In genomic region chr22:31230871-31231621, GRCh38 we compare ENCODE assay signal across 1 cellular context.
A peak's percentile ranks its signal among the peaks of the same experiment; 100 is the strongest.
TF ChIP-seq lines count a peak whose summit lies in the region.

No MANE protein-coding gene starts in this region.

TF ChIP-seq in HepG2, 621 proteins besides CTCF, POLR2A, EP300 and RAD21 (continued from another document and continues in another):
- TF ChIP-seq ZFP91 (CRISPR knock-in tag; IDR thresholded peaks at IDR 0.05; ENCODE audit: borderline replicate concordance), result no peak
- TF ChIP-seq ZNF101 (CRISPR knock-in tag; IDR thresholded peaks at IDR 0.05; ENCODE audit: borderline replicate concordance, low read depth), result no peak
- no peak for TF ChIP-seq CREB1 (IDR thresholded peaks at IDR 0.05)
- TF ChIP-seq CREB1 (CRISPR knock-in tag; IDR thresholded peaks at IDR 0.05), result peak; percentile 26; the same call in 1 of the 2 replicates
- no peak for TF ChIP-seq ZNF343 (CRISPR knock-in tag; IDR thresholded peaks at IDR 0.05)
- TF ChIP-seq ZNF773 (CRISPR knock-in tag; IDR thresholded peaks at IDR 0.05; ENCODE audit: borderline replicate concordance), result no peak
- 0 out of 2 replicates have a peak, but pooled peaks have one; percentile 9 for TF ChIP-seq ZMAT3 (CRISPR knock-in tag; conservative IDR thresholded peaks at IDR 0.05)
- TF ChIP-seq, protein P1, sequence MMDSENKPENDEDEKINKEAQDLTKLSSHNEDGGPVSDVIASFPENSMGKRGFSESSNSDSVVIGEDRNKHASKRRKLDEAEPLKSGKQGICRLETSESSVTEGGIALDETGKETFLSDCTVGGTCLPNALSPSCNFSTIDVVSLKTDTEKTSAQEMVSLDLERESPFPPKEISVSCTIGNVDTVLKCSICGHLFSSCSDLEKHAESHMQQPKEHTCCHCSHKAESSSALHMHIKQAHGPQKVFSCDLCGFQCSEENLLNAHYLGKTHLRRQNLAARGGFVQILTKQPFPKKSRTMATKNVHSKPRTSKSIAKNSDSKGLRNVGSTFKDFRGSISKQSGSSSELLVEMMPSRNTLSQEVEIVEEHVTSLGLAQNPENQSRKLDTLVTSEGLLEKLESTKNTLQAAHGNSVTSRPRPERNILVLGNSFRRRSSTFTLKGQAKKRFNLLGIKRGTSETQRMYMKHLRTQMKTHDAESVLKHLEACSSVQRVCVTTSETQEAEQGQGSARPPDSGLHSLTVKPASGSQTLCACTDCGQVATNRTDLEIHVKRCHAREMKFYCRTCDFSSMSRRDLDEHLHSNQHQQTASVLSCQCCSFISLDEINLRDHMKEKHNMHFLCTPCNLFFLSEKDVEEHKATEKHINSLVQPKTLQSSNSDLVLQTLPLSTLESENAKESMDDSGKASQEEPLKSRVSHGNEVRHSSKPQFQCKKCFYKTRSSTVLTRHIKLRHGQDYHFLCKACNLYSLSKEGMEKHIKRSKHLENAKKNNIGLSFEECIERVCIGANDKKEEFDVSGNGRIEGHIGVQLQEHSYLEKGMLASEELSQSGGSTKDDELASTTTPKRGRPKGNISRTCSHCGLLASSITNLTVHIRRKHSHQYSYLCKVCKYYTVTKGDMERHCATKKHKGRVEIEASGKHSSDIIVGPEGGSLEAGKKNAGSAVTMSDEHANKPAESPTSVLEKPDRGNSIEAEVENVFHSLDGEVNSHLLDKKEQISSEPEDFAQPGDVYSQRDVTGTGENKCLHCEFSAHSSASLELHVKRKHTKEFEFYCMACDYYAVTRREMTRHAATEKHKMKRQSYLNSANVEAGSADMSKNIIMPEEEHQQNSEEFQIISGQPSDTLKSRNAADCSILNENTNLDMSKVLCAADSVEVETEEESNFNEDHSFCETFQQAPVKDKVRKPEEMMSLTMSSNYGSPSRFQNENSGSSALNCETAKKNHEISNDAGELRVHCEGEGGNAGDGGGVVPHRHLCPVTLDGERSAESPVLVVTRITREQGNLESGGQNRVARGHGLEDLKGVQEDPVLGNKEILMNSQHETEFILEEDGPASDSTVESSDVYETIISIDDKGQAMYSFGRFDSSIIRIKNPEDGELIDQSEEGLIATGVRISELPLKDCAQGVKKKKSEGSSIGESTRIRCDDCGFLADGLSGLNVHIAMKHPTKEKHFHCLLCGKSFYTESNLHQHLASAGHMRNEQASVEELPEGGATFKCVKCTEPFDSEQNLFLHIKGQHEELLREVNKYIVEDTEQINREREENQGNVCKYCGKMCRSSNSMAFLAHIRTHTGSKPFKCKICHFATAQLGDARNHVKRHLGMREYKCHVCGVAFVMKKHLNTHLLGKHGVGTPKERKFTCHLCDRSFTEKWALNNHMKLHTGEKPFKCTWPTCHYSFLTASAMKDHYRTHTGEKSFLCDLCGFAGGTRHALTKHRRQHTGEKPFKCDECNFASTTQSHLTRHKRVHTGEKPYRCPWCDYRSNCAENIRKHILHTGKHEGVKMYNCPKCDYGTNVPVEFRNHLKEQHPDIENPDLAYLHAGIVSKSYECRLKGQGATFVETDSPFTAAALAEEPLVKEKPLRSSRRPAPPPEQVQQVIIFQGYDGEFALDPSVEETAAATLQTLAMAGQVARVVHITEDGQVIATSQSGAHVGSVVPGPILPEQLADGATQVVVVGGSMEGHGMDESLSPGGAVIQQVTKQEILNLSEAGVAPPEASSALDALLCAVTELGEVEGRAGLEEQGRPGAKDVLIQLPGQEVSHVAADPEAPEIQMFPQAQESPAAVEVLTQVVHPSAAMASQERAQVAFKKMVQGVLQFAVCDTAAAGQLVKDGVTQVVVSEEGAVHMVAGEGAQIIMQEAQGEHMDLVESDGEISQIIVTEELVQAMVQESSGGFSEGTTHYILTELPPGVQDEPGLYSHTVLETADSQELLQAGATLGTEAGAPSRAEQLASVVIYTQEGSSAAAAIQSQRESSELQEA (CRISPR knock-in tag; IDR thresholded peaks at IDR 0.05; ENCODE audit: not compliant biosample characterization), result no peak
- no peak for TF ChIP-seq NR1H2 (CRISPR knock-in tag; IDR thresholded peaks at IDR 0.05; ENCODE audit: borderline replicate concordance, low read depth)
- TF ChIP-seq ZFP36 (IDR thresholded peaks at IDR 0.05; ENCODE audit: borderline replicate concordance, low read depth, low read length, partially characterized antibody), result no peak
- 0 out of 2 replicates have a peak, but pooled peaks have one; percentile 21 for TF ChIP-seq BHLHE40 (IDR thresholded peaks at IDR 0.05; ENCODE audit: low read length)
- TF ChIP-seq ZBTB49 (CRISPR knock-in tag; IDR thresholded peaks at IDR 0.05; ENCODE audit: borderline replicate concordance), result no peak
- no peak for TF ChIP-seq CERS6 (CRISPR knock-in tag; IDR thresholded peaks at IDR 0.05)
- peak; percentile 81; the same call in 1 of the 2 replicates for TF ChIP-seq ZSCAN9 (CRISPR knock-in tag; IDR thresholded peaks at IDR 0.05; ENCODE audit: borderline replicate concordance)
- no peak for TF ChIP-seq CHD2 (IDR thresholded peaks at IDR 0.05; ENCODE audit: low read depth, low read length)
- TF ChIP-seq, protein P2, sequence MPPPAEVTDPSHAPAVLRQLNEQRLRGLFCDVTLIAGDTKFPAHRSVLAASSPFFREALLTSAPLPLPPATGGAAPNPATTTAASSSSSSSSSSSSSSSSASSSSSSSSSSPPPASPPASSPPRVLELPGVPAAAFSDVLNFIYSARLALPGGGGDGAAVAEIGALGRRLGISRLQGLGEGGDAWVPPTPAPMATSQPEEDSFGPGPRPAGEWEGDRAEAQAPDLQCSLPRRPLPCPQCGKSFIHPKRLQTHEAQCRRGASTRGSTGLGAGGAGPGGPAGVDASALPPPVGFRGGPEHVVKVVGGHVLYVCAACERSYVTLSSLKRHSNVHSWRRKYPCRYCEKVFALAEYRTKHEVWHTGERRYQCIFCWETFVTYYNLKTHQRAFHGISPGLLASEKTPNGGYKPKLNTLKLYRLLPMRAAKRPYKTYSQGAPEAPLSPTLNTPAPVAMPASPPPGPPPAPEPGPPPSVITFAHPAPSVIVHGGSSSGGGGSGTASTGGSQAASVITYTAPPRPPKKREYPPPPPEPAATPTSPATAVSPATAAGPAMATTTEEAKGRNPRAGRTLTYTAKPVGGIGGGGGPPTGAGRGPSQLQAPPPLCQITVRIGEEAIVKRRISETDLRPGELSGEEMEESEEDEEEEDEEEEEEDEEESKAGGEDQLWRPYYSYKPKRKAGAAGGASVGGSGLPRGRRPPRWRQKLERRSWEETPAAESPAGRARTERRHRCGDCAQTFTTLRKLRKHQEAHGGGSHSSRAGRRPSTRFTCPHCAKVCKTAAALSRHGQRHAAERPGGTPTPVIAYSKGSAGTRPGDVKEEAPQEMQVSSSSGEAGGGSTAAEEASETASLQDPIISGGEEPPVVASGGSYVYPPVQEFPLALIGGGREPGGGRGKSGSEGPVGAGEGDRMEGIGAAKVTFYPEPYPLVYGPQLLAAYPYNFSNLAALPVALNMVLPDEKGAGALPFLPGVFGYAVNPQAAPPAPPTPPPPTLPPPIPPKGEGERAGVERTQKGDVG (CRISPR knock-in tag; IDR thresholded peaks at IDR 0.05; ENCODE audit: borderline replicate concordance), result no peak
- TF ChIP-seq, protein P3, sequence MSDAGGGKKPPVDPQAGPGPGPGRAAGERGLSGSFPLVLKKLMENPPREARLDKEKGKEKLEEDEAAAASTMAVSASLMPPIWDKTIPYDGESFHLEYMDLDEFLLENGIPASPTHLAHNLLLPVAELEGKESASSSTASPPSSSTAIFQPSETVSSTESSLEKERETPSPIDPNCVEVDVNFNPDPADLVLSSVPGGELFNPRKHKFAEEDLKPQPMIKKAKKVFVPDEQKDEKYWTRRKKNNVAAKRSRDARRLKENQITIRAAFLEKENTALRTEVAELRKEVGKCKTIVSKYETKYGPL (CRISPR knock-in tag; IDR thresholded peaks at IDR 0.05), result peak; percentile 46; the same call in 1 of the 2 replicates
- peak; percentile 68 for TF ChIP-seq IRF2 (CRISPR knock-in tag; IDR thresholded peaks at IDR 0.05)
- TF ChIP-seq MBNL3 (CRISPR knock-in tag; conservative IDR thresholded peaks at IDR 0.05), result no peak
- TF ChIP-seq CCAR2 (optimal IDR thresholded peaks at IDR 0.05; ENCODE audit: low read depth, low read length), result no peak
- no peak for TF ChIP-seq ZNF160 (CRISPR knock-in tag; IDR thresholded peaks at IDR 0.05)
- TF ChIP-seq TRIM22 (IDR thresholded peaks at IDR 0.05), result no peak
- TF ChIP-seq SOX13 (IDR thresholded peaks at IDR 0.05), result no peak
- TF ChIP-seq SOX13 (CRISPR knock-in tag; conservative IDR thresholded peaks at IDR 0.05 in 1 of 2, IDR thresholded peaks at IDR 0.05 in 1 of 2), result peak in 1 of 2 experiments; percentile 58; a peak in 1 of 4 replicates
- TF ChIP-seq XBP1 (CRISPR knock-in tag; IDR thresholded peaks at IDR 0.05), result no peak
- no peak for TF ChIP-seq ZFAT (CRISPR knock-in tag; conservative IDR thresholded peaks at IDR 0.05)
- TF ChIP-seq IKZF1 (IDR thresholded peaks at IDR 0.05), result no peak
- no peak for TF ChIP-seq ZNF333 (CRISPR knock-in tag; IDR thresholded peaks at IDR 0.05; ENCODE audit: borderline replicate concordance)
- no peak for TF ChIP-seq ZFP82 (CRISPR knock-in tag; IDR thresholded peaks at IDR 0.05; ENCODE audit: borderline replicate concordance)
- TF ChIP-seq ZNF235 (CRISPR knock-in tag; IDR thresholded peaks at IDR 0.05; ENCODE audit: borderline replicate concordance), result no peak
- no peak for TF ChIP-seq POGZ (CRISPR knock-in tag; IDR thresholded peaks at IDR 0.05)
- TF ChIP-seq, protein P4, sequence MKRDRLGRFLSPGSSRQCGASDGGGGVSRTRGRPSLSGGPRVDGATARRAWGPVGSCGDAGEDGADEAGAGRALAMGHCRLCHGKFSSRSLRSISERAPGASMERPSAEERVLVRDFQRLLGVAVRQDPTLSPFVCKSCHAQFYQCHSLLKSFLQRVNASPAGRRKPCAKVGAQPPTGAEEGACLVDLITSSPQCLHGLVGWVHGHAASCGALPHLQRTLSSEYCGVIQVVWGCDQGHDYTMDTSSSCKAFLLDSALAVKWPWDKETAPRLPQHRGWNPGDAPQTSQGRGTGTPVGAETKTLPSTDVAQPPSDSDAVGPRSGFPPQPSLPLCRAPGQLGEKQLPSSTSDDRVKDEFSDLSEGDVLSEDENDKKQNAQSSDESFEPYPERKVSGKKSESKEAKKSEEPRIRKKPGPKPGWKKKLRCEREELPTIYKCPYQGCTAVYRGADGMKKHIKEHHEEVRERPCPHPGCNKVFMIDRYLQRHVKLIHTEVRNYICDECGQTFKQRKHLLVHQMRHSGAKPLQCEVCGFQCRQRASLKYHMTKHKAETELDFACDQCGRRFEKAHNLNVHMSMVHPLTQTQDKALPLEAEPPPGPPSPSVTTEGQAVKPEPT (CRISPR knock-in tag; IDR thresholded peaks at IDR 0.05; ENCODE audit: low read depth), result no peak
- no peak for TF ChIP-seq KDM4B (CRISPR knock-in tag; IDR thresholded peaks at IDR 0.05)
- no peak for TF ChIP-seq IRX3 (CRISPR knock-in tag; IDR thresholded peaks at IDR 0.05; ENCODE audit: borderline replicate concordance, low read depth)
- no peak for TF ChIP-seq NBN (conservative IDR thresholded peaks at IDR 0.05)
- TF ChIP-seq TIGD3 (CRISPR knock-in tag; IDR thresholded peaks at IDR 0.05; ENCODE audit: borderline replicate concordance), result no peak
- TF ChIP-seq MED13 (CRISPR knock-in tag; IDR thresholded peaks at IDR 0.05), result no peak
- TF ChIP-seq ZNF138 (CRISPR knock-in tag; IDR thresholded peaks at IDR 0.05; ENCODE audit: low read depth), result no peak
